In the genomic region with DNA sequence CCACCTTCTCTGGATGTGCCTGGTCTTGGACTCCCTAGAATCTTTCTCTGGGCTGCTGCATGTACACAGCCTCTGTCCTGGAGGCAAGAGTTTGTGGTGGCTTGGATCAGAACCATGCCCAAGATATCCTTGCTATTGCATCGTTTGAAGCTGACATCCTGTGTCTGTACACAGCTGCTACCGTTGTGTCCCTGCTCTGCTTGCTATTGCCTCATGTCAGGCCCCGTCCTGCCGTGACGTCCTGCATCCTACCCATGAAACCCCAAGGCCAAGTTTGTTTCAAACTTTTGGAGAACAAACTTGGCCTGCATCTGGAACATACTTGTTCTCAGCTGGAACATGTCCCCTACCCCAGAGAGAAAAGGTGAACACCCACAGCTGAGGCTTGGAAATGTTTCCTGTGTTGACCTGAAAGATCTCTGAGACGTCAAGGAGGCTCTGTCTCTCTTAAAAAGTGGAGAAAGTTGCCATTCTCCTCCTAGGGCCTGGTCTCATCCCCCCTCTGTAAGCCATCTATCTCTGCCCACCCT, we compare ENCODE assay signal across 23 cellular contexts.
DNase-seq lines count a peak whose midpoint lies in the region; ATAC-seq, FAIRE-seq and TF ChIP-seq lines count a peak whose summit lies in the region.
"Had no signal": no experiment of that assay in that cellular context is flagged by ENCODE, and none has a peak within 500 bp of the region (broad histone marks: within the 10 kb centered on the region; RNA-seq: fewer than 3 reads in every experiment).

No MANE protein-coding gene starts in this region.

- peak overlapping the region; percentile 60 for H3K27ac Mint-ChIP-seq in stimulated activated naive CD8-positive, alpha-beta T cell treated with anti-CD3 and anti-CD28 coated beads, Interleukin-15, Interleukin-2, amounts not matched to agents 100 ng/mL and 50 ng/mL, for 24 hours
- peak overlapping the region; percentile 67 for H3K27ac Mint-ChIP-seq in T-helper 1 cell treated with Interleukin-12 subunit alpha and Interleukin-12 subunit beta and Interleukin-4 antibody, amounts not matched to agents 30 μg/mL and 1 μg/mL, for 36 hours

- H3K9me1 ChIP-seq in K562 (ENCODE audit: control insufficient read depth, insufficient read depth, low read length), result no peaks in the 10 kb centered on the region

- no peaks in the 10 kb centered on the region for H3K27me3 ChIP-seq in K562 (ENCODE audit: control insufficient read depth in 2 of 2, insufficient read depth in 2 of 2, low read length in 2 of 2)
- H3K27me3 ChIP-seq: dorsolateral prefrontal cortex, stomach had no signal

- intact Hi-C loops in K562 (cut with micrococcal nuclease), result no loop called here

- no peak overlapping the region for H2AFZ ChIP-seq in K562 (ENCODE audit: low read depth, low read length)
- H2AFZ ChIP-seq: parathyroid adenoma had no signal

- no peaks in the 10 kb centered on the region for H4K20me1 ChIP-seq in K562 (replicated peaks; ENCODE audit: control insufficient read depth, insufficient read depth, low read length)

- POLR2A ChIA-PET in K562 (lab: Yijun Ruan, JAX), result interaction anchor here (0.6 to 10.4 kb wide), 8 partner anchors 6 to 198 kb away, joined by 3 to 157 read pairs (median 4); a partner anchor contains a TSS

- in situ Hi-C loops in K562 (cut with MboI), result no loop called here

- no peak overlapping the region for H3K4me3 ChIP-seq in K562
- H3K4me3 ChIP-seq: dorsolateral prefrontal cortex, lower lobe of right lung, stomach had no signal

- 66% methylated on average over 6 of the region's 6 CpGs for WGBS in K562 (ENCODE audit: insufficient coverage, low coverage, missing lambda C conversion rate)

- TF ChIP-seq RAD21 in K562 (CRISPR knock-in tag; conservative IDR thresholded peaks at IDR 0.05 in 1 of 2, IDR thresholded peaks at IDR 0.05 in 1 of 2), result no peak

- CTCF ChIA-PET in K562 (lab: Yijun Ruan, JAX; ENCODE audit: low intra/inter-chr PET ratio), result no interaction called here

- no peak overlapping the region; a peak in 1 of 4 replicates for H3K9ac ChIP-seq in K562 (ENCODE audit: insufficient read depth in 1 of 2, low read depth in 2 of 2, low read length in 2 of 2)
- H3K9ac ChIP-seq: parathyroid adenoma had no signal

- no peak for ATAC-seq in stimulated activated naive CD8-positive, alpha-beta T cell treated with anti-CD3 and anti-CD28 coated beads, Interleukin-15, Interleukin-2, amounts not matched to agents 100 U/mL and 50 U/mL, for 24 hours
- peak; percentile 5; the same call in 2 of the 3 replicates for ATAC-seq in K562
- ATAC-seq: activated CD4-positive, CD25-positive, alpha-beta regulatory T cell treated with anti-CD3 and anti-CD28 coated beads, Interleukin-2, amount 50 U/mL, for 24 hours; lower lobe of right lung had no signal

- H3K4me1 ChIP-seq in K562 (replicated peaks in 1 of 2; ENCODE audit: control insufficient read depth in 2 of 2, insufficient read depth in 2 of 2, low read length in 2 of 2), result peaks cover 0 to 32% of the 10 kb centered on the region in 2 experiments; a peak in 4 of 5 replicates
- H3K4me1 ChIP-seq: lower lobe of right lung, parathyroid adenoma had no signal

- no peak overlapping the region for H3K4me2 ChIP-seq in K562 (ENCODE audit: insufficient read depth, low read length)

- no peaks in the 10 kb centered on the region for H3K9me3 Mint-ChIP-seq in stimulated activated naive CD8-positive, alpha-beta T cell treated with anti-CD3 and anti-CD28 coated beads, Interleukin-15, Interleukin-2, amounts not matched to agents 100 ng/mL and 50 ng/mL, for 24 hours
- H3K9me3 Mint-ChIP-seq in T-helper 1 cell treated with Interleukin-12 subunit alpha and Interleukin-12 subunit beta and Interleukin-4 antibody, amounts not matched to agents 30 μg/mL and 1 μg/mL, for 36 hours, result no peaks in the 10 kb centered on the region
- H3K9me3 Mint-ChIP-seq: H9 had no signal

- DNase-seq in stimulated activated naive CD8-positive, alpha-beta T cell treated with anti-CD3 and anti-CD28 coated beads, Interleukin-15, Interleukin-2, amounts not matched to agents 100 U/mL and 50 U/mL, for 24 hours, result no peak
- DNase-seq in K562 (ENCODE audit: extremely low read depth in 1 of 4, low spot score in 3 of 4) (no peak), DMS53 (lab: John Stamatoyannopoulos, UW) (no peak), NCI-H1417 treated with DMSO at 0.1 percent for 48 hours (lab: John Stamatoyannopoulos, UW) (no peak), NCI-H748 treated with DMSO at 0.1 percent for 48 hours (lab: John Stamatoyannopoulos, UW) (no peak), Ammon's horn (ENCODE audit: low spot score) (no peak)
- DNase-seq: dorsolateral prefrontal cortex, foreskin fibroblast, H9, hippocampal formation, lower lobe of right lung, NCI-H1436, NCI-H524 treated with DMSO at 0.1 percent for 48 hours, SIG-M5, stomach, T1000, trophoblast cell had no signal

- FAIRE-seq in K562 (lab: Jason Lieb, UNC), result no peak
- FAIRE-seq: islet of Langerhans had no signal

- no peak for TF ChIP-seq EP300 in K562 (IDR thresholded peaks at IDR 0.05; ENCODE audit: low read length)

- H3K27ac ChIP-seq in K562 (ENCODE audit: extremely low read depth, low read depth, low read length), result no peak overlapping the region
- H3K27ac ChIP-seq: dorsolateral prefrontal cortex, epithelial cell of prostate, lower lobe of right lung, parathyroid adenoma, stomach had no signal

- H3K36me3 Mint-ChIP-seq in stimulated activated naive CD8-positive, alpha-beta T cell treated with anti-CD3 and anti-CD28 coated beads, Interleukin-15, Interleukin-2, amounts not matched to agents 100 ng/mL and 50 ng/mL, for 24 hours (ENCODE audit: low read depth), result peaks cover 13% of the 10 kb centered on the region
- H3K36me3 Mint-ChIP-seq in T-helper 1 cell treated with Interleukin-12 subunit alpha and Interleukin-12 subunit beta and Interleukin-4 antibody, amounts not matched to agents 30 μg/mL and 1 μg/mL, for 36 hours (ENCODE audit: low read depth), result peaks cover 19% of the 10 kb centered on the region

- no peak for TF ChIP-seq CTCF in K562 (IDR thresholded peaks at IDR 0.05 in 2 of 3, conservative IDR thresholded peaks at IDR 0.05 in 1 of 3; ENCODE audit: insufficient read depth in 2 of 3, low read depth in 1 of 3, low read length in 3 of 3)

- peaks cover 48% of the 10 kb centered on the region for H3K4me1 Mint-ChIP-seq in stimulated activated naive CD8-positive, alpha-beta T cell treated with anti-CD3 and anti-CD28 coated beads, Interleukin-15, Interleukin-2, amounts not matched to agents 100 ng/mL and 50 ng/mL, for 24 hours (ENCODE audit: low read depth)
- peaks cover 38% of the 10 kb centered on the region for H3K4me1 Mint-ChIP-seq in T-helper 1 cell treated with Interleukin-12 subunit alpha and Interleukin-12 subunit beta and Interleukin-4 antibody, amounts not matched to agents 30 μg/mL and 1 μg/mL, for 36 hours (ENCODE audit: low read depth)

- BruUV-seq in K562 (replicated peaks; lab: Mats Ljungman, UMichigan), result no TSS peak

- H3K4me3 Mint-ChIP-seq in stimulated activated naive CD8-positive, alpha-beta T cell treated with anti-CD3 and anti-CD28 coated beads, Interleukin-15, Interleukin-2, amounts not matched to agents 100 ng/mL and 50 ng/mL, for 24 hours, result no peak overlapping the region
- no peak overlapping the region for H3K4me3 Mint-ChIP-seq in T-helper 1 cell treated with Interleukin-12 subunit alpha and Interleukin-12 subunit beta and Interleukin-4 antibody, amounts not matched to agents 30 μg/mL and 1 μg/mL, for 36 hours
- H3K4me3 Mint-ChIP-seq: H9 had no signal

- no peak for TF ChIP-seq POLR2A in K562 (conservative IDR thresholded peaks at IDR 0.05)

- H3K36me3 ChIP-seq in K562 (ENCODE audit: control insufficient read depth, insufficient read depth, low read length), result peaks cover 44% of the 10 kb centered on the region
- H3K36me3 ChIP-seq: lower lobe of right lung had no signal

- no peaks in the 10 kb centered on the region for H3K27me3 Mint-ChIP-seq in stimulated activated naive CD8-positive, alpha-beta T cell treated with anti-CD3 and anti-CD28 coated beads, Interleukin-15, Interleukin-2, amounts not matched to agents 100 ng/mL and 50 ng/mL, for 24 hours
- H3K27me3 Mint-ChIP-seq in T-helper 1 cell treated with Interleukin-12 subunit alpha and Interleukin-12 subunit beta and Interleukin-4 antibody, amounts not matched to agents 30 μg/mL and 1 μg/mL, for 36 hours (ENCODE audit: low read depth), result no peaks in the 10 kb centered on the region

- H3K9me3 ChIP-seq in K562 (replicated peaks; ENCODE audit: control insufficient read depth, insufficient read depth, low read depth, low read length), result no peaks in the 10 kb centered on the region
- H3K9me3 ChIP-seq: lower lobe of right lung, stomach had no signal

- H3K79me2 ChIP-seq in K562 (ENCODE audit: control insufficient read depth, insufficient read depth, low read length), result peaks cover 65% of the 10 kb centered on the region

TF ChIP-seq in K562, 482 proteins besides CTCF, POLR2A, EP300 and RAD21:
- TF ChIP-seq SMAD1 (IDR thresholded peaks at IDR 0.05; ENCODE audit: low read depth, low read length, partially characterized antibody) (no peak), BRCA1 (IDR thresholded peaks at IDR 0.05) (no peak), BRCA1 (CRISPR knock-in tag; IDR thresholded peaks at IDR 0.05) (peak; percentile 92; the same call in 1 of the 2 replicates)
